In the genomic region with DNA sequence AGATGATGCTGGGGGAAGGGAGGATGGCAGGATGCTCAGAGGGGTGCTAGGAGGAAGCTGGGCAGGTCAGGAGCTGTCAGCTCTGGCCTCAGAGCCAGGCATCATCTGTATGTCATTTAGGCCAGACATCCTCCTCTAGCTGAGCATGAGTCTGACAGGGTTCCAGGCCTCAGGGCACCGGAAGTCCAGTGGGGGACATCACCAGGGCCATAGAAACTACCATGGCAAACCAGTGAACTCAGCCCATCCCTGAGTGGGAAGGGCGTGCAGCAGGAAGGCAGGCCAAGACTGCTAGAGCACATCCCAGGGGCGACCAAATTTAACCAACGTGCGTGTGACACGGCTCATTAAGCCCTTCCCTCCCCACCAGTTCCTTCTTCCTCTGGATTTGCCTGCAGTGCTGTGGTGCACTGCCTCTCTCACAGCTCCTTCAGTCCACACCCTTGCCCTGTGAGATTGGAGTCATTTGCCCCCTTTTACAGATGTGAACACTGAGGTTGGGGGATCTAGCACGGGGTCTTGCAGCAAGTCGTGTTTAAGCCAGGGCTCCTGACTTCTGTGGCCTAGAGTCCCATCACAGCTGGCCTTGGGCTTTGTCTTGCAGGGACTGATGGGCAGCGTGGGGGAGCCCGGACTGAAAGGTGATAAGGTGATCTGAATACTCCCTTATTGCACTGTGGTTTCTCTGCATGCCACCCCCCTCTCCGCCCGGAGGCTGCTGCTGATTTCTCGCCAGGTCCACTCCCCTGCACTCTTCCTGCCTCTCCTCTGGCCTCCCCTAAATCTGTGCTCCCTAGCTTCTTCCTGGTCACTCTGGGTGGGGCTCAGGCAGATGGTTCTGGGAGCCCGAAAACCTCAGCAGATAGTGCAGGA, we compare ENCODE assay signal across 1 cellular context.
TF ChIP-seq lines count a peak whose summit lies in the region.

No MANE protein-coding gene starts in this region.

TF ChIP-seq in SK-N-SH treated with all-trans-retinoic acid at 6 μM for 48 hours, 23 proteins besides CTCF, POLR2A, EP300 and RAD21 (continued from another document):
- TF ChIP-seq, protein P1, sequence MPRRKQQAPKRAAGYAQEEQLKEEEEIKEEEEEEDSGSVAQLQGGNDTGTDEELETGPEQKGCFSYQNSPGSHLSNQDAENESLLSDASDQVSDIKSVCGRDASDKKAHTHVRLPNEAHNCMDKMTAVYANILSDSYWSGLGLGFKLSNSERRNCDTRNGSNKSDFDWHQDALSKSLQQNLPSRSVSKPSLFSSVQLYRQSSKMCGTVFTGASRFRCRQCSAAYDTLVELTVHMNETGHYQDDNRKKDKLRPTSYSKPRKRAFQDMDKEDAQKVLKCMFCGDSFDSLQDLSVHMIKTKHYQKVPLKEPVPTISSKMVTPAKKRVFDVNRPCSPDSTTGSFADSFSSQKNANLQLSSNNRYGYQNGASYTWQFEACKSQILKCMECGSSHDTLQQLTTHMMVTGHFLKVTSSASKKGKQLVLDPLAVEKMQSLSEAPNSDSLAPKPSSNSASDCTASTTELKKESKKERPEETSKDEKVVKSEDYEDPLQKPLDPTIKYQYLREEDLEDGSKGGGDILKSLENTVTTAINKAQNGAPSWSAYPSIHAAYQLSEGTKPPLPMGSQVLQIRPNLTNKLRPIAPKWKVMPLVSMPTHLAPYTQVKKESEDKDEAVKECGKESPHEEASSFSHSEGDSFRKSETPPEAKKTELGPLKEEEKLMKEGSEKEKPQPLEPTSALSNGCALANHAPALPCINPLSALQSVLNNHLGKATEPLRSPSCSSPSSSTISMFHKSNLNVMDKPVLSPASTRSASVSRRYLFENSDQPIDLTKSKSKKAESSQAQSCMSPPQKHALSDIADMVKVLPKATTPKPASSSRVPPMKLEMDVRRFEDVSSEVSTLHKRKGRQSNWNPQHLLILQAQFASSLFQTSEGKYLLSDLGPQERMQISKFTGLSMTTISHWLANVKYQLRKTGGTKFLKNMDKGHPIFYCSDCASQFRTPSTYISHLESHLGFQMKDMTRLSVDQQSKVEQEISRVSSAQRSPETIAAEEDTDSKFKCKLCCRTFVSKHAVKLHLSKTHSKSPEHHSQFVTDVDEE (CRISPR knock-in tag; IDR thresholded peaks at IDR 0.05), result no peak
- TF ChIP-seq, protein P2, sequence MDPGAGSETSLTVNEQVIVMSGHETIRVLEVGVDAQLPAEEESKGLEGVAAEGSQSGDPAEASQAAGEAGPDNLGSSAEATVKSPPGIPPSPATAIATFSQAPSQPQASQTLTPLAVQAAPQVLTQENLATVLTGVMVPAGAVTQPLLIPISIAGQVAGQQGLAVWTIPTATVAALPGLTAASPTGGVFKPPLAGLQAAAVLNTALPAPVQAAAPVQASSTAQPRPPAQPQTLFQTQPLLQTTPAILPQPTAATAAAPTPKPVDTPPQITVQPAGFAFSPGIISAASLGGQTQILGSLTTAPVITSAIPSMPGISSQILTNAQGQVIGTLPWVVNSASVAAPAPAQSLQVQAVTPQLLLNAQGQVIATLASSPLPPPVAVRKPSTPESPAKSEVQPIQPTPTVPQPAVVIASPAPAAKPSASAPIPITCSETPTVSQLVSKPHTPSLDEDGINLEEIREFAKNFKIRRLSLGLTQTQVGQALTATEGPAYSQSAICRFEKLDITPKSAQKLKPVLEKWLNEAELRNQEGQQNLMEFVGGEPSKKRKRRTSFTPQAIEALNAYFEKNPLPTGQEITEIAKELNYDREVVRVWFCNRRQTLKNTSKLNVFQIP (CRISPR knock-in tag; IDR thresholded peaks at IDR 0.05; ENCODE audit: borderline replicate concordance, low read depth), result no peak
- TF ChIP-seq BACH2 (CRISPR knock-in tag; IDR thresholded peaks at IDR 0.05; ENCODE audit: borderline replicate concordance) (no peak), ISL1 (CRISPR knock-in tag; IDR thresholded peaks at IDR 0.05) (no peak), ZFP30 (CRISPR knock-in tag; IDR thresholded peaks at IDR 0.05) (no peak), OSR1 (CRISPR knock-in tag; IDR thresholded peaks at IDR 0.05) (no peak), ESRRG (CRISPR knock-in tag; IDR thresholded peaks at IDR 0.05) (no peak), TCF4 (CRISPR knock-in tag; IDR thresholded peaks at IDR 0.05; ENCODE audit: borderline replicate concordance) (no peak), ARNTL (CRISPR knock-in tag; IDR thresholded peaks at IDR 0.05; ENCODE audit: borderline replicate concordance, low read depth) (no peak), GLIS3 (CRISPR knock-in tag; IDR thresholded peaks at IDR 0.05) (no peak), ZNF8 (CRISPR knock-in tag; IDR thresholded peaks at IDR 0.05) (no peak)
- TF ChIP-seq, protein P3, sequence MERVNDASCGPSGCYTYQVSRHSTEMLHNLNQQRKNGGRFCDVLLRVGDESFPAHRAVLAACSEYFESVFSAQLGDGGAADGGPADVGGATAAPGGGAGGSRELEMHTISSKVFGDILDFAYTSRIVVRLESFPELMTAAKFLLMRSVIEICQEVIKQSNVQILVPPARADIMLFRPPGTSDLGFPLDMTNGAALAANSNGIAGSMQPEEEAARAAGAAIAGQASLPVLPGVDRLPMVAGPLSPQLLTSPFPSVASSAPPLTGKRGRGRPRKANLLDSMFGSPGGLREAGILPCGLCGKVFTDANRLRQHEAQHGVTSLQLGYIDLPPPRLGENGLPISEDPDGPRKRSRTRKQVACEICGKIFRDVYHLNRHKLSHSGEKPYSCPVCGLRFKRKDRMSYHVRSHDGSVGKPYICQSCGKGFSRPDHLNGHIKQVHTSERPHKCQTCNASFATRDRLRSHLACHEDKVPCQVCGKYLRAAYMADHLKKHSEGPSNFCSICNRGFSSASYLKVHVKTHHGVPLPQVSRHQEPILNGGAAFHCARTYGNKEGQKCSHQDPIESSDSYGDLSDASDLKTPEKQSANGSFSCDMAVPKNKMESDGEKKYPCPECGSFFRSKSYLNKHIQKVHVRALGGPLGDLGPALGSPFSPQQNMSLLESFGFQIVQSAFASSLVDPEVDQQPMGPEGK (CRISPR knock-in tag; IDR thresholded peaks at IDR 0.05; ENCODE audit: borderline replicate concordance), result no peak
- TF ChIP-seq, protein P4, sequence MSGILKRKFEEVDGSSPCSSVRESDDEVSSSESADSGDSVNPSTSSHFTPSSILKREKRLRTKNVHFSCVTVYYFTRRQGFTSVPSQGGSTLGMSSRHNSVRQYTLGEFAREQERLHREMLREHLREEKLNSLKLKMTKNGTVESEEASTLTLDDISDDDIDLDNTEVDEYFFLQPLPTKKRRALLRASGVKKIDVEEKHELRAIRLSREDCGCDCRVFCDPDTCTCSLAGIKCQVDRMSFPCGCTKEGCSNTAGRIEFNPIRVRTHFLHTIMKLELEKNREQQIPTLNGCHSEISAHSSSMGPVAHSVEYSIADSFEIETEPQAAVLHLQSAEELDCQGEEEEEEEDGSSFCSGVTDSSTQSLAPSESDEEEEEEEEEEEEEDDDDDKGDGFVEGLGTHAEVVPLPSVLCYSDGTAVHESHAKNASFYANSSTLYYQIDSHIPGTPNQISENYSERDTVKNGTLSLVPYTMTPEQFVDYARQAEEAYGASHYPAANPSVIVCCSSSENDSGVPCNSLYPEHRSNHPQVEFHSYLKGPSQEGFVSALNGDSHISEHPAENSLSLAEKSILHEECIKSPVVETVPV (CRISPR knock-in tag; IDR thresholded peaks at IDR 0.05), result no peak
